Comparison of ENCODE assay signal across 21 cellular contexts in the genomic region with DNA sequence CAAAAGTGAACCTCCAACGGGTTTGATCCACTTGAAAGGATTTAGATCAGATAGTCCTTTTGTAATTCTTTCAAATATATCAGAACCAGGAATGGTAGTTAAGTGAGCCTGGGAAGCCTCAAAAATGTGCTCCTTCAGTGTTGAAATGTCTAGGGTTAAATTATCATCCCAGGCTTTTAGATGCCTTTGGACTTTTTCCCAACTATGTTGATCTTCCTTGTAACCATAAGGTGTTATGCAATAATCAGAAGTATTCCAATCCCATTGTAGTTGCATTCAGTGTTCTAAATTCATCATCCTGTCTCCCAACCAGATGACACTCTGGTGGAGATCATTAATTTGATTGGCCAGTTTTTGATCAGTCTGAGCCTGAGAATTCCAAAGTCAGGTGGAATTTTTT.
"Had no signal": no experiment of that assay in that cellular context is flagged by ENCODE, and none has a peak within 500 bp of the region (broad histone marks: within the 10 kb centered on the region; RNA-seq: fewer than 3 reads in every experiment).

No MANE protein-coding gene starts in this region.

- H3K36me3 ChIP-seq: ascending aorta, breast epithelium, left ventricle myocardium inferior, suprapubic skin, vagina had no signal

- H3K9me3 ChIP-seq: suprapubic skin had no signal

- H3K27me3 ChIP-seq: ascending aorta, breast epithelium, suprapubic skin, vagina had no signal

- H3K4me3 Mint-ChIP-seq: activated CD4-positive, alpha-beta T cell treated with anti-CD3 and anti-CD28 coated beads, Interleukin-2, amount 10 ng/mL, durations not matched to agents 7 days and 5 days; stimulated activated naive CD8-positive, alpha-beta T cell treated with anti-CD3 and anti-CD28 coated beads, Interleukin-15, Interleukin-2, amounts not matched to agents 100 ng/mL and 50 ng/mL, for 24 hours; T-helper 1 cell treated with Interleukin-12 subunit alpha and Interleukin-12 subunit beta and Interleukin-4 antibody, amounts not matched to agents 30 μg/mL and 1 μg/mL, for 36 hours had no signal

- FAIRE-seq: endometrium, frontal cortex, kidney had no signal

- H3K27me3 Mint-ChIP-seq: activated CD4-positive, alpha-beta T cell treated with anti-CD3 and anti-CD28 coated beads, Interleukin-2, amount 10 ng/mL, durations not matched to agents 7 days and 5 days; stimulated activated naive CD8-positive, alpha-beta T cell treated with anti-CD3 and anti-CD28 coated beads, Interleukin-15, Interleukin-2, amounts not matched to agents 100 ng/mL and 50 ng/mL, for 24 hours had no signal

- H3K27ac Mint-ChIP-seq: activated CD4-positive, alpha-beta T cell treated with anti-CD3 and anti-CD28 coated beads, Interleukin-2, amount 10 ng/mL, durations not matched to agents 7 days and 5 days; stimulated activated naive CD8-positive, alpha-beta T cell treated with anti-CD3 and anti-CD28 coated beads, Interleukin-15, Interleukin-2, amounts not matched to agents 100 ng/mL and 50 ng/mL, for 24 hours; T-helper 1 cell treated with Interleukin-12 subunit alpha and Interleukin-12 subunit beta and Interleukin-4 antibody, amounts not matched to agents 30 μg/mL and 1 μg/mL, for 36 hours had no signal

- DNase-seq: activated CD4-positive, alpha-beta T cell treated with anti-CD3 and anti-CD28 coated beads, Interleukin-2, amount 10 ng/mL, durations not matched to agents 7 days and 5 days; activated CD8-positive, alpha-beta memory T cell treated with anti-CD3 and anti-CD28 coated beads for 24 hours; activated CD8-positive, alpha-beta memory T cell treated with anti-CD3 and anti-CD28 coated beads, Interleukin-2, amount 50 U/mL, for 48 hours; activated effector memory CD4-positive, alpha-beta T cell treated with anti-CD3 and anti-CD28 coated beads, Interleukin-2, amount 50 U/mL, for 16 hours; activated naive CD4-positive, alpha-beta T cell treated with anti-CD3 and anti-CD28 coated beads, Interleukin-2, amount 50 U/mL, for 16 hours; activated T-cell treated with anti-CD3 and anti-CD28 coated beads, Interleukin-2, amount 50 U/mL, for 48 hours; cortex of kidney; erythroblast; kidney; left ventricle myocardium inferior; occipital lobe; trophoblast cell had no signal

- H3K4me1 ChIP-seq: breast epithelium, left ventricle myocardium inferior had no signal

- H3K27ac ChIP-seq: ascending aorta, breast epithelium, left ventricle myocardium inferior, suprapubic skin, vagina had no signal

- ATAC-seq: activated CD4-positive, CD25-positive, alpha-beta regulatory T cell treated with anti-CD3 and anti-CD28 coated beads, Interleukin-2, amount 50 U/mL, for 24 hours had no signal

- H3K4me3 ChIP-seq: ascending aorta, breast epithelium, left ventricle myocardium inferior, suprapubic skin, vagina had no signal
